18 cellular contexts compared by ENCODE assay signal in the genomic region with DNA sequence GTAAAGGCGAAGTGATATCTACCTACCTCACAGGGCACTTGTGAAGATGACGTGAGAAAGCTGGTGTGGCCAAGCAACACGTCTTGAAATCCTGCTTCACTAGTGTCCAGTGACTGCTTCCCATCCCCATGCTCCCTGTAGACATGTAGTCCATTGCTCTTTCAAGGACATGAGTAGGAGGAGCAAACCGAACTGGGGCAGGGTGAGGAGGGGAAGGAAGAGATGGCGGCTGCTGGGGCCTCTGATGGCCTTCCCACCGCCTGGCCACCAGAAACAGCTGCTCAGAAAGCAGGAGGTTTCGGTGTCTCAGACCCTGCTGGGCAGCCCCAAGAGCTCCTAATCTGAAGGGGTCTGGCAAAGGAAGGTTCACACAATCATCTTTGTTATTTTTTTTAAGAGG. TPM values are rescaled to one million over a fixed set of nuclear protein-coding genes. Genes with fewer than 3 reads are reported as not detected.
"Had no signal": no experiment of that assay in that cellular context is flagged by ENCODE, and none has a peak within 500 bp of the region (broad histone marks: within the 10 kb centered on the region; RNA-seq: fewer than 3 reads in every experiment).

No MANE protein-coding gene starts in this region.

- H3K36me3 ChIP-seq: SJSA1 had no signal

- H3K4me3 ChIP-seq: SJSA1, SK-N-MC had no signal

- H3K27ac ChIP-seq: SJSA1, SK-N-MC had no signal

- DNase-seq: KBM-7, MV-4-11, NCI-H1048, NCI-H1105, NCI-H1436 treated with DMSO at 0.1 percent for 48 hours, NCI-H187 treated with DMSO at 0.1 percent for 48 hours, NCI-H2029 treated with DMSO at 0.1 percent for 48 hours, NCI-H345, NCI-H526 treated with DMSO at 0.1 percent for 48 hours, Right ventricle myocardium superior, RPMI8226, SIG-M5 had no signal

- H3K9me3 ChIP-seq: SJSA1 had no signal

RNA-seq across cellular contexts. Expression of gene CPLX4, which starts 14.8 kb away (rescaled TPM):
- total RNA-seq: HT-29, LHCN-M2, MCF 10A, NCI-H460, Right ventricle myocardium superior, SJSA1 had no signal

RNA-seq across cellular contexts. Expression of gene RAX, which starts 30.4 kb away (rescaled TPM):
- total RNA-seq: HT-29, LHCN-M2, MCF 10A, NCI-H460, Right ventricle myocardium superior, SJSA1 had no signal
